ENCODE assay signal across 8 cellular contexts in the genomic region with DNA sequence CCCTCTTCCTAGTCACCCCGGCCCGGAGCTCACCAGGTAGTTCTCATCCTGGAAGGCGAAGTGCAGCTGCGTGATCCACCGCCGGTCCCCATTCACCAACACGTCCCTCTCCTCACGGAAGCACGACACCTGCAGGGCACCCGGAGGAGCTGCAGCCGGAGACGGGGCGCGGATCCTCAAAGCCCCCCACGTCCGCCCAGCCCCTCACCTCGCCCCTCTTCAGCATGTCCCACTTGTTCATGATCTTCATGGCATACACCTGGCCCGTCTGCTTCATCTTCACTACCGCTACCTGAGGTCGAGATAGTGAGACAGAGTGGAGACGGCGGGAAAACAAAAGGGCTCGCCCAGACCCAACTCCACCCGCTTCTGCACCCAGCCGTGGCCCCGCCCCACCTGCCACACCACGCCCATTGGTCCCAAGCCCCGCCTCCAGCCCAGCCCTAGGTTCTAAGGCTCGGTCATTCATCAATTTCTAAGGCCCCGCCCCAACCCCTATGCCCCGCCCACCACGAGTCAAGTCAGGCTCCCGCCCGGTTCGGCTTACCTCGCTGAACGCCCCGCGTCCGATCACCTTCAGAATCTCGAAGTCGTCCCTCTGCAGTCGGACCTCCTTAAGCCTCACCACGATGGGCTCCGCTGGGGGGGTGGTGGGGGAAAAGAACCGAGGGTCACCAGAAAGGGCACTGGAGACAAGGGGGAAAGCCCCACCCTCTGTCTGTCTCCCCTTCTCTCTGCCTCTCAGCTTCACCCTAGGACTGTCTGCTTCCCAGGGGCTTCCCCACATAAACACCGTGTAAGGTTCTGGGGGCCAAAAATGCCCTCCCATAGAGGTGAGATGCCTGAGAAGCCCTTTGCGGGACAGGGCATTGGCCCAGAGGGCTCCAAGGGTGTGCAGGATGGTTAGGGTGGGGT. TPM values are rescaled to one million over a fixed set of nuclear protein-coding genes. Genes with fewer than 3 reads are reported as not detected.
DNase-seq lines count a peak whose midpoint lies in the region; ATAC-seq and TF ChIP-seq lines count a peak whose summit lies in the region.

No MANE protein-coding gene starts in this region.

- ATAC-seq in HG02610 (IDR thresholded peaks at IDR 0.05; ENCODE audit: unreplicated experiment) (peak; percentile 80), HG03457 (IDR thresholded peaks at IDR 0.05; ENCODE audit: unreplicated experiment) (no peak)
- peak; percentile 94 to 95 for ATAC-seq in activated CD4-positive, CD25-positive, alpha-beta regulatory T cell treated with anti-CD3 and anti-CD28 coated beads, Interleukin-2, amount 50 U/mL, for 24 hours

- no peak overlapping the region for H3K4me3 ChIP-seq in lower leg skin (ENCODE audit: low read depth, poor library complexity, severe bottlenecking)

- peak; percentile 75 for DNase-seq in GM03348 (ENCODE audit: low spot score)
- peak; percentile 95 to 97 for DNase-seq in NCI-H187 (lab: John Stamatoyannopoulos, UW)
- peak; percentile 34 for DNase-seq in cerebellum (ENCODE audit: low spot score)
- peak; percentile 91 to 97 for DNase-seq in lower leg skin (ENCODE audit: low spot score in 2 of 2)
- peak; percentile 64 for DNase-seq in stimulated activated CD8-positive, alpha-beta memory T cell treated with anti-CD3 and anti-CD28 coated beads, Interleukin-15, amount 100 ng/mL, for 1 hour (ENCODE audit: low read depth)

- intact Hi-C loops in lower leg skin (cut with DNase I; ENCODE audit: low total_unique reads) = no loop called here

- TF ChIP-seq POLR2A in lower leg skin (IDR thresholded peaks at IDR 0.05) = no peak

- 9% methylated on average over 44 to 48 of the region's 48 CpGs for WGBS in lower leg skin, 2 donors

- peak in 1 of 3 donors; percentile 75 for TF ChIP-seq CTCF in lower leg skin (IDR thresholded peaks at IDR 0.05)

RNA-seq across cellular contexts. Expression of a gene that starts 2.8 kb away (rescaled TPM):
- total RNA-seq in cerebellum = 27.9 TPM
- 10 to 100 TPM in 3 of 4 donors, 1 to 10 TPM in 1; 8.8 to 20.2 (median 13.8) TPM for total RNA-seq in lower leg skin

RNA-seq across cellular contexts. Expression of a gene that starts 10.4 kb away (rescaled TPM):
- total RNA-seq in cerebellum = 3.4 TPM
- 10 to 100 TPM; 12.6 to 17.3 (median 13.8) TPM for total RNA-seq in lower leg skin

RNA-seq across cellular contexts. Expression of a gene that starts 13.2 kb away (rescaled TPM):
- 42.3 TPM for total RNA-seq in cerebellum
- total RNA-seq in lower leg skin = 10 to 100 TPM; 20.0 to 31.0 (median 28.0) TPM

RNA-seq across cellular contexts. Expression of a gene that starts 35.6 kb away (rescaled TPM):
- total RNA-seq in cerebellum = not detected
- total RNA-seq in lower leg skin = not detected

RNA-seq across cellular contexts. Expression of a gene that starts 46.2 kb away (rescaled TPM):
- not detected for total RNA-seq in cerebellum
- total RNA-seq in lower leg skin = not detected

Comparison
In these comparisons a context has a peak if more than half of its experiments do, and no peak if none do; other contexts are left out.
1. DNase-seq: peak in every context shown above with its lines; median percentile 96 in NCI-H187; 94 in lower leg skin; 75 in GM03348; 64 in stimulated activated CD8-positive, alpha-beta memory T cell treated with anti-CD3 and anti-CD28 coated beads, Interleukin-15, amount 100 ng/mL, for 1 hour; 34 in cerebellum.